29 cellular contexts compared by ENCODE assay signal in genomic region chr16:1298406-1298805, GRCh38. TPM values are rescaled to one million over a fixed set of nuclear protein-coding genes. Genes with fewer than 3 reads are reported as not detected.
"Had no signal": no experiment of that assay in that cellular context is flagged by ENCODE, and none has a peak within 500 bp of the region (broad histone marks: within the 10 kb centered on the region; RNA-seq: fewer than 3 reads in every experiment).

No MANE protein-coding gene starts in this region.

- H3K36me3 Mint-ChIP-seq: naive B cell; neural progenitor cell; stimulated activated memory B cell treated with anti-CD40 and anti-IgM and Interleukin-4, amounts not matched to agents 10 μg/mL and 1 μg/mL and 100 μg/mL, for 72 hours; type B pancreatic cell had no signal

- H2AFZ ChIP-seq: neural progenitor cell had no signal

- H3K9ac ChIP-seq: neural progenitor cell had no signal

- H3K4me2 ChIP-seq: neural progenitor cell, smooth muscle cell had no signal

- H3K27me3 ChIP-seq: body of pancreas had no signal

- H3K27ac ChIP-seq: esophagus muscularis mucosa, neural progenitor cell, sigmoid colon, stomach had no signal

- H3K9me3 Mint-ChIP-seq: activated CD4-positive, alpha-beta memory T cell treated with anti-CD3 and anti-CD28 coated beads, Interleukin-2, amount 10 ng/mL, durations not matched to agents 7 days and 5 days; activated naive CD4-positive, alpha-beta T cell treated with anti-CD3 and anti-CD28 coated beads for 36 hours; activated naive CD8-positive, alpha-beta T cell treated with anti-CD3 and anti-CD28 coated beads, Interleukin-2, amount 50 U/mL, for 24 hours; activated T-cell treated with anti-CD3 and anti-CD28 coated beads, Interleukin-2, amount 50 U/mL, for 72 hours; naive B cell; neural progenitor cell; stimulated activated memory B cell treated with anti-CD40 and anti-IgM and Interleukin-4, amounts not matched to agents 10 μg/mL and 1 μg/mL and 100 μg/mL, for 72 hours; type B pancreatic cell had no signal

- H3K9me3 ChIP-seq: body of pancreas, esophagus muscularis mucosa, mucosa of descending colon, sigmoid colon, stomach had no signal

- FAIRE-seq: frontal cortex had no signal

- H3K27ac Mint-ChIP-seq: activated CD4-positive, alpha-beta memory T cell treated with anti-CD3 and anti-CD28 coated beads, Interleukin-2, amount 10 ng/mL, durations not matched to agents 7 days and 5 days; activated naive CD4-positive, alpha-beta T cell treated with anti-CD3 and anti-CD28 coated beads for 36 hours; activated naive CD8-positive, alpha-beta T cell treated with anti-CD3 and anti-CD28 coated beads, Interleukin-2, amount 50 U/mL, for 24 hours; activated T-cell treated with anti-CD3 and anti-CD28 coated beads, Interleukin-2, amount 50 U/mL, for 72 hours; naive B cell; neural progenitor cell; stimulated activated memory B cell treated with anti-CD40 and anti-IgM and Interleukin-4, amounts not matched to agents 10 μg/mL and 1 μg/mL and 100 μg/mL, for 72 hours; T-helper 17 cell; type B pancreatic cell had no signal

- H3K36me3 ChIP-seq: esophagus muscularis mucosa, neural progenitor cell, sigmoid colon, stomach had no signal

- H3K4me3 Mint-ChIP-seq: activated CD4-positive, alpha-beta memory T cell treated with anti-CD3 and anti-CD28 coated beads, Interleukin-2, amount 10 ng/mL, durations not matched to agents 7 days and 5 days; activated naive CD4-positive, alpha-beta T cell treated with anti-CD3 and anti-CD28 coated beads for 36 hours; activated naive CD8-positive, alpha-beta T cell treated with anti-CD3 and anti-CD28 coated beads, Interleukin-2, amount 50 U/mL, for 24 hours; activated T-cell treated with anti-CD3 and anti-CD28 coated beads, Interleukin-2, amount 50 U/mL, for 72 hours; neural progenitor cell; stimulated activated memory B cell treated with anti-CD40 and anti-IgM and Interleukin-4, amounts not matched to agents 10 μg/mL and 1 μg/mL and 100 μg/mL, for 72 hours; T-helper 17 cell; type B pancreatic cell had no signal

- ATAC-seq: activated naive CD8-positive, alpha-beta T cell treated with anti-CD3 and anti-CD28 coated beads, Interleukin-2, amount 50 U/mL, for 24 hours; activated T-cell treated with anti-CD3 and anti-CD28 coated beads, Interleukin-2, amount 50 U/mL, for 72 hours; body of pancreas; mucosa of descending colon; stimulated activated memory B cell treated with anti-CD40 and anti-IgM and Interleukin-4, amounts not matched to agents 10 μg/mL and 1 μg/mL and 100 μg/mL, for 72 hours; T-helper 17 cell had no signal

- DNase-seq: activated CD4-positive, alpha-beta memory T cell treated with anti-CD3 and anti-CD28 coated beads, Interleukin-2, amount 10 ng/mL, durations not matched to agents 7 days and 5 days; activated CD4-positive, alpha-beta T cell treated with anti-CD3 and anti-CD28 coated beads for 4 hours; activated CD4-positive, CD25-positive, alpha-beta regulatory T cell; activated effector memory CD4-positive, alpha-beta T cell treated with Interleukin-2 at 50 U/mL for 16 hours; activated naive CD4-positive, alpha-beta T cell treated with anti-CD3 and anti-CD28 coated beads for 36 hours; activated naive CD8-positive, alpha-beta T cell treated with anti-CD3 and anti-CD28 coated beads, Interleukin-2, amount 50 U/mL, for 24 hours; activated T-cell treated with anti-CD3 and anti-CD28 coated beads, Interleukin-2, amount 50 U/mL, for 72 hours; body of pancreas; caudate nucleus; dermis blood vessel endothelial cell; effector memory CD4-positive, alpha-beta T cell; glutamatergic neuron; hippocampal formation; mesenchymal stem cell; naive B cell; sigmoid colon; stimulated activated CD4-positive, alpha-beta T cell treated with anti-CD3 and anti-CD28 coated beads, Interleukin-15, amount 100 ng/mL, for 24 hours; stomach; SW 1271; T-helper 17 cell had no signal

- H3K4me3 ChIP-seq: body of pancreas, esophagus muscularis mucosa, mucosa of descending colon, neural progenitor cell, sigmoid colon, smooth muscle cell, stomach had no signal

RNA-seq across cellular contexts. Expression of gene TPSD1, which starts 42.5 kb away (rescaled TPM):
- total RNA-seq: activated CD4-positive, alpha-beta memory T cell treated with anti-CD3 and anti-CD28 coated beads, Interleukin-2, amount 10 ng/mL, durations not matched to agents 7 days and 5 days; activated naive CD4-positive, alpha-beta T cell treated with anti-CD3 and anti-CD28 coated beads for 36 hours; activated T-cell treated with anti-CD3 and anti-CD28 coated beads, Interleukin-2, amount 50 U/mL, for 72 hours; dermis blood vessel endothelial cell; frontal cortex; renal cortical epithelial cell; smooth muscle cell; T-helper 17 cell; temporal lobe had no signal
- polyA plus RNA-seq: smooth muscle cell had no signal
